Comparison of ENCODE assay signal across 8 cellular contexts in the genomic region with DNA sequence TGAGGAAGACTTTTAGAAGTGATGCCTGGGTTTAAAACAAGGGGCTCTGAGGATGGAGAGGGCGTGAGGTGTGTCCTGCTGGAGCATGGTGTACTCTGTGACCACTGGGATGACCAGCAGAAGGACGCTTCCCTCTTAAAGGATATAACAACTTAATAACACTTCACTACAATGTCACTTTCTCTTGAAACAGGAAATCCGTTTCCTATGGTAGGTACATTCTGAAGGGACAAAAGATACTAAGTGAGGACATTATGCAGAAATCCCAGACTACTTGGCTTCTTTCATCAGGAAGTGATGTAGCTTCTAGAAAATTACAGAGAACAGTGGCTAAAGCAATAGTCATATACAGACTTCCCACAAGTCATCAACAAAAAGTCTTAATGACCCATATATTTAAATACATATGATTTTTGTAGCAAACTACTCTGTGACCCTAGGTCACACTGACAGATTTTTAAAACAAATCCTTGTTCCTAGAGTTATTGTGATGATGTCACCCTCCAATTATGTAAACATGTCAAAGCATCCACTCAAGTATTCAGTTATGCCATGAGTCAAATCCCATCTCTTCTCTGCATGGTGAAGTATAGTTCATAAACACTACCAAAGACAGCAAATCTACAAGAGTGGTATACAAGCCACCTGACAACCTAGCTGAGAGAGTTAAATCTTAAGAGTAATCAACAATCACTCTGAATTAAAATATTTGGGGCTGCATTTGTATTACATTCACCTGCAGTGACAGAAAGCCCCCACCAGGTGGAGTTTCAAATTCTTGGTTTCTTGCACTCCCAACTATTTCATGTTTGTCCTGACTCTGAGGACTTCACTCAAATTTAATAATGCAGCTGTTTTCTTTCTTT. TPM values are rescaled to one million over a fixed set of nuclear protein-coding genes. Genes with fewer than 3 reads are reported as not detected.
DNase-seq lines count a peak whose midpoint lies in the region; ATAC-seq, FAIRE-seq and TF ChIP-seq lines count a peak whose summit lies in the region.
"Had no signal": no experiment of that assay in that cellular context is flagged by ENCODE, and none has a peak within 500 bp of the region (broad histone marks: within the 10 kb centered on the region; RNA-seq: fewer than 3 reads in every experiment).

No MANE protein-coding gene starts in this region.

- H3K36me3 Mint-ChIP-seq in naive thymus-derived CD4-positive, alpha-beta T cell: peaks cover 4 to 30% (median 10%) of the 10 kb centered on the region in 5 donors

- DNase-seq in EL (peak; percentile 92), HTR-8/SVneo (ENCODE audit: insufficient read length, low spot score) (peak; percentile 57), epithelial cell of prostate (ENCODE audit: low read depth, low spot score) (peak; percentile 26), upper lobe of left lung (peak in 1 of 2 donors; percentile 31), HuH-7.5 (ENCODE audit: low spot score) (no peak)
- DNase-seq in naive thymus-derived CD4-positive, alpha-beta T cell: peak in 7 of 9 donors; percentile 21 to 53 (median 36)

- no peak overlapping the region for H3K4me3 ChIP-seq in naive thymus-derived CD4-positive, alpha-beta T cell (ENCODE audit: low read length)
- no peak overlapping the region for H3K4me3 ChIP-seq in upper lobe of left lung

- no peak overlapping the region for H3K4me3 Mint-ChIP-seq in naive thymus-derived CD4-positive, alpha-beta T cell

- TF ChIP-seq EP300 in upper lobe of left lung (IDR thresholded peaks at IDR 0.05): peak in 3 of 4 donors; percentile 47 to 65 (median 60)

- ATAC-seq in naive thymus-derived CD4-positive, alpha-beta T cell: peak; percentile 67
- peak in 1 of 2 donors; percentile 69 for ATAC-seq in upper lobe of left lung (ENCODE audit: low FRiP score in 2 of 2)
- ATAC-seq: activated naive CD4-positive, alpha-beta T cell treated with anti-CD3 and anti-CD28 coated beads, Interleukin-2, amount 50 U/mL, for 72 hours had no signal

- no peaks in the 10 kb centered on the region for H3K27me3 Mint-ChIP-seq in naive thymus-derived CD4-positive, alpha-beta T cell

- FAIRE-seq in HTR-8/SVneo (lab: Jason Lieb, UNC): no peak

- 63 to 77% methylated on average over 3 of the region's 3 CpGs for WGBS in upper lobe of left lung, 2 donors

- POLR2A ChIA-PET in naive thymus-derived CD4-positive, alpha-beta T cell (lab: Charles Lee): no interaction called here

- TF ChIP-seq CTCF in VCaP (conservative IDR thresholded peaks at IDR 0.05) (peak; percentile 85), upper lobe of left lung (IDR thresholded peaks at IDR 0.05) (peak; percentile 79 to 87 (median 84))

- no peak for TF ChIP-seq POLR2A in upper lobe of left lung (IDR thresholded peaks at IDR 0.05)

- peaks cover 0 to 39% (median 7%) of the 10 kb centered on the region in 3 experiments for H3K36me3 ChIP-seq in naive thymus-derived CD4-positive, alpha-beta T cell (ENCODE audit: control insufficient read depth in 2 of 3, insufficient read depth in 3 of 3, low read length in 3 of 3)
- H3K36me3 ChIP-seq in upper lobe of left lung: peaks cover 3 to 39% (median 23%) of the 10 kb centered on the region in 4 donors

- H3K9me3 Mint-ChIP-seq in naive thymus-derived CD4-positive, alpha-beta T cell: no peaks in the 10 kb centered on the region
- H3K9me3 Mint-ChIP-seq: activated naive CD4-positive, alpha-beta T cell treated with anti-CD3 and anti-CD28 coated beads, Interleukin-2, amount 50 U/mL, for 72 hours had no signal

- intact Hi-C loops in naive thymus-derived CD4-positive, alpha-beta T cell (cut with micrococcal nuclease): loop anchor here (1.0 to 2.0 kb wide), 4 partner anchors 33 to 708 kb away; partner anchors contain the start of gene PITPNB (in 1 of the 2)

- CTCF ChIA-PET in naive thymus-derived CD4-positive, alpha-beta T cell (lab: Charles Lee): interaction anchor here (0.9 to 2.2 kb wide), 11 partner anchors 10 to 704 kb away, joined by 3 to 9 read pairs (median 4); no protein-coding TSS in a partner anchor

- H3K4me1 ChIP-seq in naive thymus-derived CD4-positive, alpha-beta T cell (ENCODE audit: control insufficient read depth in 2 of 2, insufficient read depth in 2 of 2, low read length in 2 of 2): no peaks in the 10 kb centered on the region
- H3K4me1 ChIP-seq in upper lobe of left lung: peaks cover 25 to 38% (median 33%) of the 10 kb centered on the region in 4 donors

- H3K27me3 ChIP-seq in naive thymus-derived CD4-positive, alpha-beta T cell (ENCODE audit: control insufficient read depth in 2 of 2, insufficient read depth in 2 of 2, low read length in 2 of 2): no peaks in the 10 kb centered on the region
- no peaks in the 10 kb centered on the region for H3K27me3 ChIP-seq in upper lobe of left lung

- no peak overlapping the region for H3K27ac ChIP-seq in VCaP
- peak overlapping the region; percentile 8 for H3K27ac ChIP-seq in epithelial cell of prostate
- no peak overlapping the region for H3K27ac ChIP-seq in naive thymus-derived CD4-positive, alpha-beta T cell (ENCODE audit: low read depth, low read length)
- H3K27ac ChIP-seq in upper lobe of left lung: peak overlapping the region in 3 of 4 donors; percentile 29 to 72 (median 67)

- H3K4me1 Mint-ChIP-seq in naive thymus-derived CD4-positive, alpha-beta T cell: peaks cover 0 to 18% (median 6%) of the 10 kb centered on the region in 7 donors

- H3K27ac Mint-ChIP-seq in naive thymus-derived CD4-positive, alpha-beta T cell: peak overlapping the region in 2 of 9 donors; percentile 18 to 33
- H3K27ac Mint-ChIP-seq: activated naive CD4-positive, alpha-beta T cell treated with anti-CD3 and anti-CD28 coated beads, Interleukin-2, amount 50 U/mL, for 72 hours had no signal

- H3K9me3 ChIP-seq in naive thymus-derived CD4-positive, alpha-beta T cell (ENCODE audit: control insufficient read depth in 2 of 3, low read length in 3 of 3): no peaks in the 10 kb centered on the region
- no peaks in the 10 kb centered on the region for H3K9me3 ChIP-seq in upper lobe of left lung

RNA-seq across cellular contexts. Expression of gene PITPNB, which starts 32.8 kb away (rescaled TPM):
- 10 to 100 TPM; 56.3 to 98.8 (median 62.8) TPM for total RNA-seq in naive thymus-derived CD4-positive, alpha-beta T cell
- polyA plus RNA-seq in naive thymus-derived CD4-positive, alpha-beta T cell: 10 to 100 TPM; 61.7 to 66.0 TPM
- total RNA-seq in upper lobe of left lung: 10 to 100 TPM; 26.6 to 65.9 (median 41.0) TPM

Comparison
In these comparisons a context has a peak if more than half of its experiments do, and no peak if none do; other contexts are left out.
1. H3K27ac ChIP-seq: peak in epithelial cell of prostate (single experiment) and upper lobe of left lung (3 of 4); none in VCaP (single experiment) and naive thymus-derived CD4-positive, alpha-beta T cell (single experiment).